9 cellular contexts compared by ENCODE assay signal in the genomic region with DNA sequence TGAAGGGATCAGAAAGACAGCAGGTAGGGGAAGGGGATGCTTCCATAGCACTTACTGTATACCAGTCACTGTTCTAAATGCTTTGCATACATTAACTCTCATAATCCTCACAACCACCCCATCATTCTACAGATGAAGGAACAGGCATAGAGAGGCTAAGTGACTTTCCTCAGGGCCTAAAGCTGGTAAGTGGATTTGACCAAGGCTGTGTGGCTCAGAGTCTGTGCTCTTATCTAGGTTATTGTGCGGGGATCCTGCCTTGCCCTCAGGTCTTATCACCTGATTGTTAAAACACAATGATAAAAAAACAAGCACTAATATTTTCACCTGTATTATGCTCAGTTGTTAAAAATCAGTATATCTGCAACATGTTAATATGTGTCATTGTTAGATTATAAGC.
"Had no signal": no experiment of that assay in that cellular context is flagged by ENCODE, and none has a peak within 500 bp of the region (broad histone marks: within the 10 kb centered on the region; RNA-seq: fewer than 3 reads in every experiment).

No MANE protein-coding gene starts in this region.

- H3K4me3 ChIP-seq: GM23248, HAP-1 had no signal

- DNase-seq: GM23248, GOT3, H7, HFFc6 had no signal

- H3K36me3 Mint-ChIP-seq: IgD-negative memory B cell had no signal

- H3K9me3 ChIP-seq: HAP-1 had no signal

- H3K27ac ChIP-seq: GM23248, HL-60 had no signal

- H3K9ac ChIP-seq: GM23248 had no signal

- H3K27ac Mint-ChIP-seq: HFFc6, IgD-negative memory B cell had no signal

- H3K4me3 Mint-ChIP-seq: HFFc6, IgD-negative memory B cell had no signal

- H3K36me3 ChIP-seq: HAP-1 had no signal

- H3K4me1 ChIP-seq: HAP-1 had no signal

- H3K9me3 Mint-ChIP-seq: HFFc6, IgD-negative memory B cell had no signal

- ATAC-seq: HCT116, HepG2 had no signal
